Comparison of ENCODE assay signal across 2 cellular contexts in the genomic region with DNA sequence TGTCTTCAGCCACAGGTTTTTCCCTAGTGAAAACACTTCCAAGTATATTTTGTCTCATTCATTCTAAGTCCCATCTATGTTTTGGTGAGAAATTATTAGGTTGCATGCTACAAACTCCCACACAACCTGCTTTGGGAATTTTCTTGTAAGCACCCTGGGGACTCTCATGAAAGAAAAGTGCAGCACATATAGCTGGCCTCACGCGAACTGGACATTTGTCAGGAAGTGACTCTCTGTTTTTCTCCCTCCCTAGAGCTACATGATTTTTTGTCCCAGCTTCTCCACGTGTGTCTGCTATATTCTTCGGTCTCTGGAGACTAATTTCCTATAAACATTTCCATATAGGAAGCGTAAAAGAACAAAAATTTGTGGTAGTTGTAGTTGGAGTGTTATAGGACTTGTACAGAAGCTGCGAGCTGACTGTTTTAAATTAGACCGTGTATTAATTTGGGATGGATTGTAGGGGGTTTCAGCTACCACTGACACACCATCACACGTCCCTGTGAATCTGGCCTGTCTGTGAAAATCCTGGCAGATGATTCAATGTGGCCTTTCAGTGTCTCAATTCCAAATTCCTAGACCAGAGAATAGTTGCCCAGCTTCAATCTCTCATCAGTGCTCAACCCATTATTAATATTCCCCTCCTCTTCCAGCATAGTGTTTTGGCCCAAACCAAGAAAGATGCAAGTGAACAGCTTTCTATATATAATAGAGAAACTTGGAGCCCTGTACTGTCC.
TF ChIP-seq lines count a peak whose summit lies in the region.

No MANE protein-coding gene starts in this region.

TF ChIP-seq in HEK293, 187 proteins besides CTCF, POLR2A, EP300 and RAD21:
- TF ChIP-seq, protein P1, sequence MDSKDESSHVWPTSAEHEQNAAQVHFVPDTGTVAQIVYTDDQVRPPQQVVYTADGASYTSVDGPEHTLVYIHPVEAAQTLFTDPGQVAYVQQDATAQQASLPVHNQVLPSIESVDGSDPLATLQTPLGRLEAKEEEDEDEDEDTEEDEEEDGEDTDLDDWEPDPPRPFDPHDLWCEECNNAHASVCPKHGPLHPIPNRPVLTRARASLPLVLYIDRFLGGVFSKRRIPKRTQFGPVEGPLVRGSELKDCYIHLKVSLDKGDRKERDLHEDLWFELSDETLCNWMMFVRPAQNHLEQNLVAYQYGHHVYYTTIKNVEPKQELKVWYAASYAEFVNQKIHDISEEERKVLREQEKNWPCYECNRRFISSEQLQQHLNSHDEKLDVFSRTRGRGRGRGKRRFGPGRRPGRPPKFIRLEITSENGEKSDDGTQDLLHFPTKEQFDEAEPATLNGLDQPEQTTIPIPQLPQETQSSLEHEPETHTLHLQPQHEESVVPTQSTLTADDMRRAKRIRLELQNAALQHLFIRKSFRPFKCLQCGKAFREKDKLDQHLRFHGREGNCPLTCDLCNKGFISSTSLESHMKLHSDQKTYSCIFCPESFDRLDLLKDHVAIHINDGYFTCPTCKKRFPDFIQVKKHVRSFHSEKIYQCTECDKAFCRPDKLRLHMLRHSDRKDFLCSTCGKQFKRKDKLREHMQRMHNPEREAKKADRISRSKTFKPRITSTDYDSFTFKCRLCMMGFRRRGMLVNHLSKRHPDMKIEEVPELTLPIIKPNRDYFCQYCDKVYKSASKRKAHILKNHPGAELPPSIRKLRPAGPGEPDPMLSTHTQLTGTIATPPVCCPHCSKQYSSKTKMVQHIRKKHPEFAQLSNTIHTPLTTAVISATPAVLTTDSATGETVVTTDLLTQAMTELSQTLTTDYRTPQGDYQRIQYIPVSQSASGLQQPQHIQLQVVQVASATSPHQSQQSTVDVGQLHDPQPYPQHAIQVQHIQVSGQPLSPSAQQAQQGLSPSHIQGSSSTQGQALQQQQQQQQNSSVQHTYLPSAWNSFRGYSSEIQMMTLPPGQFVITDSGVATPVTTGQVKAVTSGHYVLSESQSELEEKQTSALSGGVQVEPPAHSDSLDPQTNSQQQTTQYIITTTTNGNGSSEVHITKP (tag by site-specific recombination; IDR thresholded peaks at IDR 0.05) = peak; percentile 76
- TF ChIP-seq KLF17 (tag by site-specific recombination; IDR thresholded peaks at IDR 0.05) = no peak
- no peak for TF ChIP-seq ZNF596 (tag by site-specific recombination; IDR thresholded peaks at IDR 0.05)
- no peak for TF ChIP-seq ZNF571 (tag by site-specific recombination; IDR thresholded peaks at IDR 0.05)
- TF ChIP-seq ZNF544 (tag by site-specific recombination; IDR thresholded peaks at IDR 0.05) = no peak

TF ChIP-seq in H1, 55 proteins besides CTCF, POLR2A, EP300 and RAD21:
- TF ChIP-seq BRCA1 (IDR thresholded peaks at IDR 0.05; ENCODE audit: low read depth, low read length) = no peak
- TF ChIP-seq CREB1 (IDR thresholded peaks at IDR 0.05) = no peak
- TF ChIP-seq BACH1 (IDR thresholded peaks at IDR 0.05; ENCODE audit: low read length) = no peak
- TF ChIP-seq RFX5 (IDR thresholded peaks at IDR 0.05; ENCODE audit: borderline replicate concordance, low read depth, low read length) = no peak
- TF ChIP-seq, protein P2, sequence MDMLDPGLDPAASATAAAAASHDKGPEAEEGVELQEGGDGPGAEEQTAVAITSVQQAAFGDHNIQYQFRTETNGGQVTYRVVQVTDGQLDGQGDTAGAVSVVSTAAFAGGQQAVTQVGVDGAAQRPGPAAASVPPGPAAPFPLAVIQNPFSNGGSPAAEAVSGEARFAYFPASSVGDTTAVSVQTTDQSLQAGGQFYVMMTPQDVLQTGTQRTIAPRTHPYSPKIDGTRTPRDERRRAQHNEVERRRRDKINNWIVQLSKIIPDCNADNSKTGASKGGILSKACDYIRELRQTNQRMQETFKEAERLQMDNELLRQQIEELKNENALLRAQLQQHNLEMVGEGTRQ (IDR thresholded peaks at IDR 0.05; ENCODE audit: low read length) = no peak
- TF ChIP-seq CHD1 (IDR thresholded peaks at IDR 0.05; ENCODE audit: low read depth, low read length) = no peak
- no peak for TF ChIP-seq MAFK (IDR thresholded peaks at IDR 0.05; ENCODE audit: low read depth, low read length)
- TF ChIP-seq TCF12 (IDR thresholded peaks at IDR 0.05; ENCODE audit: low read depth, low read length) = no peak
- no peak for TF ChIP-seq KDM1A (IDR thresholded peaks at IDR 0.05; ENCODE audit: borderline replicate concordance, low read length)
- no peak for TF ChIP-seq GABPA (IDR thresholded peaks at IDR 0.05; ENCODE audit: borderline replicate concordance, insufficient read depth, low read length)
- TF ChIP-seq RXRA (IDR thresholded peaks at IDR 0.05; ENCODE audit: insufficient read depth, low read depth, low read length) = no peak
- TF ChIP-seq ATF2 (IDR thresholded peaks at IDR 0.05; ENCODE audit: low read length) = no peak
